1 cellular context compared by ENCODE assay signal in the genomic region with DNA sequence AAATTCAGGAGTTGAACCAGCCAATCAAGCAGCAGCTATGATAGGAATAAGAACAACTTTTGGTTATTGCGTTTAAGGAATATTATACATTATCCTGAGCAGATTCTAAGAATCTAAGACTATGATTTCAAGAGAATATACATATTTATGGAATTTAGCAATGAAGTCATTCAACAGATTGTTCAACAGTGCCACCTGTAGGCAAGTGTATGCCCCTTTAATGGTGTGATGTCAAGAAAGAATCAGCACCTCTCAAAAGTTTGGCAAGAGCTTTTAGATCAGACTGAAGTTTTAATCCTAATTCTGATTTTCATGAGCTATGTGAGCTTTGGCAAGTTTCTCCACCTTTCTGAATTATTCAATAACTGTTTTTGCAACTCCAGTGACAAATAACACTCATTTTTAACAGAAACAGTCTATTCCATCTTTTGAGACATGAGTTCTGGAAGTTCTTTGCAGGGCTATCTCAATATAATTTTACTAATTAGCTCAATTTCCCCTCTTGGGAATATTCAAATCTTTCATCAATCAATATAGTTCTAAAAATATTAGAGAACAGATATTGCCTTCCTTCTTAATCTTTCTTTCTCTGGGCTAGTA.
TF ChIP-seq lines count a peak whose summit lies in the region.

No MANE protein-coding gene starts in this region.

TF ChIP-seq in SK-N-SH, 30 proteins besides CTCF, POLR2A, EP300 and RAD21 (continued from another document):
- TF ChIP-seq TCF12 (IDR thresholded peaks at IDR 0.05) (no peak), JUND (IDR thresholded peaks at IDR 0.05) (no peak), TAF1 (IDR thresholded peaks at IDR 0.05; ENCODE audit: borderline replicate concordance, low read depth, low read length) (no peak), CHD2 (IDR thresholded peaks at IDR 0.05; ENCODE audit: low read length, partially characterized antibody) (no peak), YY1 (IDR thresholded peaks at IDR 0.05; ENCODE audit: low read depth) (no peak)
- TF ChIP-seq, protein P1, sequence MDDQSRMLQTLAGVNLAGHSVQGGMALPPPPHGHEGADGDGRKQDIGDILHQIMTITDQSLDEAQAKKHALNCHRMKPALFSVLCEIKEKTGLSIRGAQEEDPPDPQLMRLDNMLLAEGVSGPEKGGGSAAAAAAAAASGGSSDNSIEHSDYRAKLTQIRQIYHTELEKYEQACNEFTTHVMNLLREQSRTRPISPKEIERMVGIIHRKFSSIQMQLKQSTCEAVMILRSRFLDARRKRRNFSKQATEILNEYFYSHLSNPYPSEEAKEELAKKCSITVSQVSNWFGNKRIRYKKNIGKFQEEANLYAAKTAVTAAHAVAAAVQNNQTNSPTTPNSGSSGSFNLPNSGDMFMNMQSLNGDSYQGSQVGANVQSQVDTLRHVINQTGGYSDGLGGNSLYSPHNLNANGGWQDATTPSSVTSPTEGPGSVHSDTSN (IDR thresholded peaks at IDR 0.05), result no peak
- TF ChIP-seq, protein P2, sequence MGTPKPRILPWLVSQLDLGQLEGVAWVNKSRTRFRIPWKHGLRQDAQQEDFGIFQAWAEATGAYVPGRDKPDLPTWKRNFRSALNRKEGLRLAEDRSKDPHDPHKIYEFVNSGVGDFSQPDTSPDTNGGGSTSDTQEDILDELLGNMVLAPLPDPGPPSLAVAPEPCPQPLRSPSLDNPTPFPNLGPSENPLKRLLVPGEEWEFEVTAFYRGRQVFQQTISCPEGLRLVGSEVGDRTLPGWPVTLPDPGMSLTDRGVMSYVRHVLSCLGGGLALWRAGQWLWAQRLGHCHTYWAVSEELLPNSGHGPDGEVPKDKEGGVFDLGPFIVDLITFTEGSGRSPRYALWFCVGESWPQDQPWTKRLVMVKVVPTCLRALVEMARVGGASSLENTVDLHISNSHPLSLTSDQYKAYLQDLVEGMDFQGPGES (IDR thresholded peaks at IDR 0.05; ENCODE audit: low read depth, low read length), result no peak
- TF ChIP-seq, protein P3, sequence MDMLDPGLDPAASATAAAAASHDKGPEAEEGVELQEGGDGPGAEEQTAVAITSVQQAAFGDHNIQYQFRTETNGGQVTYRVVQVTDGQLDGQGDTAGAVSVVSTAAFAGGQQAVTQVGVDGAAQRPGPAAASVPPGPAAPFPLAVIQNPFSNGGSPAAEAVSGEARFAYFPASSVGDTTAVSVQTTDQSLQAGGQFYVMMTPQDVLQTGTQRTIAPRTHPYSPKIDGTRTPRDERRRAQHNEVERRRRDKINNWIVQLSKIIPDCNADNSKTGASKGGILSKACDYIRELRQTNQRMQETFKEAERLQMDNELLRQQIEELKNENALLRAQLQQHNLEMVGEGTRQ (IDR thresholded peaks at IDR 0.05; ENCODE audit: borderline replicate concordance, low read depth, low read length), result no peak
